Comparison of ENCODE assay signal across 21 cellular contexts in genomic region chr15:29065571-29065970, GRCh38.
"Had no signal": no experiment of that assay in that cellular context is flagged by ENCODE, and none has a peak within 500 bp of the region (broad histone marks: within the 10 kb centered on the region; RNA-seq: fewer than 3 reads in every experiment).

No MANE protein-coding gene starts in this region.

- H3K36me3 Mint-ChIP-seq: stimulated activated effector memory CD8-positive, alpha-beta T cell treated with anti-CD3 and anti-CD28 coated beads, Interleukin-12 subunit alpha, Interleukin-12 subunit beta, amount 100 ng/mL, for 72 hours had no signal

- H3K9me3 Mint-ChIP-seq: stimulated activated effector memory CD8-positive, alpha-beta T cell treated with anti-CD3 and anti-CD28 coated beads, Interleukin-12 subunit alpha, Interleukin-12 subunit beta, amount 100 ng/mL, for 72 hours had no signal

- H3K27me3 ChIP-seq: colonic mucosa, esophagus muscularis mucosa, gastrocnemius medialis, neutrophil, right lobe of liver, tibial nerve, uterus had no signal

- H3K36me3 ChIP-seq: colonic mucosa, esophagus muscularis mucosa, gastrocnemius medialis, neutrophil, right lobe of liver, tibial nerve, uterus had no signal

- H3K27ac Mint-ChIP-seq: mesothelial cell of epicardium; nephron; stimulated activated effector memory CD8-positive, alpha-beta T cell treated with anti-CD3 and anti-CD28 coated beads, Interleukin-12 subunit alpha, Interleukin-12 subunit beta, amount 100 ng/mL, for 72 hours had no signal

- H3K27ac ChIP-seq: colonic mucosa, epithelial cell of prostate, esophagus muscularis mucosa, gastrocnemius medialis, neutrophil, psoas muscle, right lobe of liver, tibial nerve, uterus had no signal

- H3K4me1 ChIP-seq: colonic mucosa, esophagus muscularis mucosa, gastrocnemius medialis, psoas muscle, right lobe of liver, tibial nerve, uterus had no signal

- H3K4me3 Mint-ChIP-seq: mesothelial cell of epicardium; nephron; stimulated activated effector memory CD8-positive, alpha-beta T cell treated with anti-CD3 and anti-CD28 coated beads, Interleukin-12 subunit alpha, Interleukin-12 subunit beta, amount 100 ng/mL, for 72 hours had no signal

- H3K4me1 Mint-ChIP-seq: stimulated activated effector memory CD8-positive, alpha-beta T cell treated with anti-CD3 and anti-CD28 coated beads, Interleukin-12 subunit alpha, Interleukin-12 subunit beta, amount 100 ng/mL, for 72 hours had no signal

- H3K4me3 ChIP-seq: colonic mucosa, esophagus muscularis mucosa, gastrocnemius medialis, psoas muscle, right lobe of liver, tibial nerve, uterus had no signal

- DNase-seq: colonic mucosa; dermis blood vessel endothelial cell; effector CD4-positive, alpha-beta T cell; gastrocnemius medialis; glutamatergic neuron; left colon; mammary epithelial cell; psoas muscle; retina; right lobe of liver; stimulated activated CD4-positive, alpha-beta T cell treated with anti-CD3 and anti-CD28 coated beads, Interleukin-4, amount 100 ng/mL, for 1 hour; stimulated activated CD8-positive, alpha-beta memory T cell treated with anti-CD3 and anti-CD28 coated beads, Interleukin-4, amount 100 ng/mL, for 48 hours; stimulated activated naive CD8-positive, alpha-beta T cell treated with anti-CD3 and anti-CD28 coated beads, Interleukin-15, Interleukin-2, amounts not matched to agents 100 U/mL and 50 U/mL, for 24 hours; uterus had no signal

- ATAC-seq: gastrocnemius medialis; left colon; psoas muscle; right lobe of liver; stimulated activated effector memory CD8-positive, alpha-beta T cell treated with anti-CD3 and anti-CD28 coated beads, Interleukin-12 subunit alpha, Interleukin-12 subunit beta, amount 100 ng/mL, for 72 hours; stimulated activated naive CD8-positive, alpha-beta T cell treated with anti-CD3 and anti-CD28 coated beads, Interleukin-15, Interleukin-2, amounts not matched to agents 100 U/mL and 50 U/mL, for 24 hours had no signal

- H3K9me3 ChIP-seq: colonic mucosa, gastrocnemius medialis, neutrophil, psoas muscle, right lobe of liver, uterus had no signal
